Comparison of ENCODE assay signal across 8 cellular contexts in genomic region chr2:42360493-42360889, GRCh38. TPM values are rescaled to one million over a fixed set of nuclear protein-coding genes. Genes with fewer than 3 reads are reported as not detected.
A peak's percentile ranks its signal among the peaks of the same experiment; 100 is the strongest.
DNase-seq lines count a peak whose midpoint lies in the region; ATAC-seq and TF ChIP-seq lines count a peak whose summit lies in the region.

No MANE protein-coding gene starts in this region.

- TF ChIP-seq RAD21 in HCT116 (IDR thresholded peaks at IDR 0.05; ENCODE audit: low read depth), result no peak

- H3K27me3 Mint-ChIP-seq in activated B cell treated with CpG ODN at 0.5 μM for 24 hours, result peaks cover 4% of the 10 kb centered on the region

- RAD21 ChIA-PET in HCT116 (lab: Charles Lee; ENCODE audit: low non-redundant PET in 1 of 2, low total read pairs in 2 of 2, uncharacterized antibody in 2 of 2, unreplicated experiment in 2 of 2), result no interaction called here

- H3K36me3 Mint-ChIP-seq in activated B cell treated with CpG ODN at 0.5 μM for 24 hours (ENCODE audit: low read depth), result peaks cover 16% of the 10 kb centered on the region

- no peak for ATAC-seq in HCT116
- no peak for ATAC-seq in activated B cell treated with CpG ODN at 0.5 μM for 24 hours (ENCODE audit: low read depth)
- ATAC-seq in heart right ventricle, result peak in 4 of 8 donors; percentile 1 to 7 (median 4)
- ATAC-seq in HG03521 (IDR thresholded peaks at IDR 0.05; ENCODE audit: unreplicated experiment), result no peak

- H3K9ac ChIP-seq in HCT116 (ENCODE audit: low read length), result peak overlapping the region; percentile 94

- TF ChIP-seq CTCF in HCT116 (IDR thresholded peaks at IDR 0.05 in 2 of 3, conservative IDR thresholded peaks at IDR 0.05 in 1 of 3; ENCODE audit: borderline replicate concordance in 1 of 3, insufficient read depth in 1 of 3, low read depth in 2 of 3, low read length in 2 of 3) (no peak), activated B cell treated with CpG ODN at 0.5 μM for 24 hours (IDR thresholded peaks at IDR 0.05) (no peak), heart right ventricle (IDR thresholded peaks at IDR 0.05) (no peak)

- H3K4me1 ChIP-seq in HCT116 (ENCODE audit: control insufficient read depth in 1 of 2, insufficient read depth in 2 of 2, low read length in 2 of 2) (peaks cover 13 to 21% of the 10 kb centered on the region in 2 experiments; a peak in 3 of 4 replicates), heart right ventricle (peaks cover 10 to 38% (median 30%) of the 10 kb centered on the region in 9 donors)

- peaks cover 44% of the 10 kb centered on the region for H3K4me1 Mint-ChIP-seq in activated B cell treated with CpG ODN at 0.5 μM for 24 hours

- POLR2A ChIA-PET in HCT116 (lab: Charles Lee) (no interaction called here), activated B cell treated with CpG ODN at 0.5 μM for 24 hours (lab: Charles Lee) (interaction anchor here (1.2 to 1.6 kb wide), 2 partner anchors 258 to 450 kb away, joined by 3 to 5 read pairs; no protein-coding TSS in a partner anchor)

- no peaks in the 10 kb centered on the region for H3K27me3 ChIP-seq in HCT116 (ENCODE audit: insufficient read depth, low read length)
- no peaks in the 10 kb centered on the region for H3K27me3 ChIP-seq in heart right ventricle

- no peak overlapping the region for H2AFZ ChIP-seq in HCT116 (ENCODE audit: low read depth, low read length, poor library complexity, severe bottlenecking)

- H3K4me3 ChIP-seq in HCT116 (replicated peaks in 1 of 2; ENCODE audit: low read depth in 1 of 2, low read length in 2 of 2) (peak overlapping the region; percentile 96 to 99), heart right ventricle (peak overlapping the region; percentile 66 to 100 (median 89)), skeletal muscle cell (ENCODE audit: low read depth, low read length) (peak overlapping the region; percentile 99)

- peak overlapping the region; percentile 94 for H3K4me3 Mint-ChIP-seq in activated B cell treated with CpG ODN at 0.5 μM for 24 hours

- H3K9me2 ChIP-seq in HCT116 (ENCODE audit: insufficient read depth), result no peaks in the 10 kb centered on the region

- no peak for TF ChIP-seq POLR2A in HCT116 (IDR thresholded peaks at IDR 0.05; ENCODE audit: borderline replicate concordance, extremely low read depth, insufficient read depth, insufficient read length)

- no peak for DNase-seq in HCT116 (ENCODE audit: low read depth, low spot score)
- no peak for DNase-seq in activated B cell treated with CpG ODN at 0.5 μM for 24 hours
- no peak for DNase-seq in heart right ventricle
- DNase-seq in skeletal muscle cell (ENCODE audit: low read depth), result no peak
- no peak for DNase-seq in midbrain (lab: John Stamatoyannopoulos, UW)
- DNase-seq in NCI-H1436 treated with DMSO at 0.1 percent for 48 hours (lab: John Stamatoyannopoulos, UW), result no peak
- no peak for DNase-seq in OCI-M2 (lab: John Stamatoyannopoulos, UW; ENCODE audit: unreplicated experiment)

- 0 to 1% methylated on average over 15 of the region's 15 CpGs for WGBS in heart right ventricle, 2 donors

- H3K9me3 Mint-ChIP-seq in activated B cell treated with CpG ODN at 0.5 μM for 24 hours, result no peaks in the 10 kb centered on the region

- CTCF ChIA-PET in HCT116 (lab: Charles Lee) (no interaction called here), activated B cell treated with CpG ODN at 0.5 μM for 24 hours (lab: Charles Lee) (no interaction called here)

- intact Hi-C loops in HCT116 (cut with micrococcal nuclease) (no loop called here), activated B cell treated with CpG ODN at 0.5 μM for 24 hours (cut with micrococcal nuclease) (loop anchor here (2.0 to 5.0 kb wide), 6 partner anchors 64 to 1236 kb away; partner anchors contain the start of genes MTA3 and THADA), heart right ventricle (cut with DNase I) (loop anchor here in 7 of 10 donors (2.0 to 10.0 kb wide), 5 partner anchors 260 to 266 kb away; no protein-coding TSS in a partner anchor)

- H3K27ac ChIP-seq in HCT116 (ENCODE audit: low read depth, low read length), result peak overlapping the region; percentile 93
- H3K27ac ChIP-seq in heart right ventricle, result peak overlapping the region; percentile 83 to 99 (median 96)

- no peaks in the 10 kb centered on the region for H3K36me3 ChIP-seq in HCT116 (ENCODE audit: control insufficient read depth in 1 of 2, insufficient read depth in 2 of 2, low read length in 2 of 2)
- H3K36me3 ChIP-seq in heart right ventricle, result peaks cover 0 to 5% (median 0%) of the 10 kb centered on the region in 9 donors

- H3K27ac Mint-ChIP-seq in activated B cell treated with CpG ODN at 0.5 μM for 24 hours, result peak overlapping the region; percentile 99

- peak overlapping the region; percentile 95 for H3K4me2 ChIP-seq in HCT116 (ENCODE audit: low read length)

- H4K20me1 ChIP-seq in HCT116 (ENCODE audit: insufficient read depth), result 0 out of 2 replicates have a peak, but pooled peaks cover 8% of the 10 kb centered on the region

- H3K79me2 ChIP-seq in HCT116 (ENCODE audit: insufficient read depth, low read length), result peaks cover 53% of the 10 kb centered on the region

- H3K9me3 ChIP-seq in HCT116 (ENCODE audit: control insufficient read depth in 1 of 2, insufficient read depth in 1 of 2, low read depth in 1 of 2, low read length in 2 of 2) (no peaks in the 10 kb centered on the region), heart right ventricle (no peaks in the 10 kb centered on the region)

- BruUV-seq in HCT116 (replicated peaks; lab: Mats Ljungman, UMichigan), result no TSS peak

TF ChIP-seq in HCT116, 20 proteins besides CTCF, POLR2A, EP300 and RAD21:
- TF ChIP-seq ATF3 (IDR thresholded peaks at IDR 0.05), result no peak

RNA-seq across cellular contexts. Expression of gene COX7A2L, which starts 0.5 kb away (rescaled TPM):
- total RNA-seq in HCT116 (2021; ENCODE audit: unreplicated experiment) (104 TPM), activated B cell treated with CpG ODN at 0.5 μM for 24 hours (84.2 and 86.4 TPM in 2 replicates), heart right ventricle (100 to 1,000 TPM in 9 of 10 donors, 10 to 100 TPM in 1; 93.9 to 141 (median 107) TPM)
- polyA plus RNA-seq in HCT116 (2012), result 85.3 and 93.7 TPM in 2 replicates
- polyA plus RNA-seq in heart right ventricle, result 10 to 100 TPM; 36.4 to 97.8 TPM
